Comparison of ENCODE assay signal across 15 cellular contexts in genomic region chr1:227971216-227971615, GRCh38. TPM values are rescaled to one million over a fixed set of nuclear protein-coding genes. Genes with fewer than 3 reads are reported as not detected.
"Had no signal": no experiment of that assay in that cellular context is flagged by ENCODE, and none has a peak within 500 bp of the region (broad histone marks: within the 10 kb centered on the region; RNA-seq: fewer than 3 reads in every experiment).

No MANE protein-coding gene starts in this region.

RNA-seq across cellular contexts. Expression of gene WNT9A, which starts 23.5 kb away (rescaled TPM):
- polyA plus RNA-seq: immature natural killer cell had no signal

RNA-seq across cellular contexts. Expression of gene WNT3A, which starts 35.6 kb away (rescaled TPM):
- total RNA-seq: kidney, kidney epithelial cell, left cardiac atrium, left lobe of liver, left ventricle myocardium inferior, left ventricle myocardium superior, liver, lung microvascular endothelial cell, mammary epithelial cell, mesenteric fat pad, mononuclear cell, mucosa of descending colon, myocyte had no signal
- polyA plus RNA-seq: hepatocyte, immature natural killer cell, liver had no signal
